ENCODE assay signal across 28 cellular contexts in genomic region chr1:242623118-242623517, GRCh38.
"Had no signal": no experiment of that assay in that cellular context is flagged by ENCODE, and none has a peak within 500 bp of the region (broad histone marks: within the 10 kb centered on the region; RNA-seq: fewer than 3 reads in every experiment).

No MANE protein-coding gene starts in this region.

- H3K9me3 Mint-ChIP-seq: stimulated activated naive CD8-positive, alpha-beta T cell treated with anti-CD3 and anti-CD28 coated beads, Interleukin-15, Interleukin-2, amounts not matched to agents 100 ng/mL and 50 ng/mL, for 24 hours had no signal

- H3K4me3 Mint-ChIP-seq: immature natural killer cell; memory B cell; naive thymus-derived CD4-positive, alpha-beta T cell; natural killer cell treated with Interleukin-12 subunit alpha and Interleukin-12 subunit beta and Interleukin-15 and Interleukin-18, amount 100 ng/mL, for 72 hours; neural progenitor cell; stimulated activated effector memory CD8-positive, alpha-beta T cell treated with anti-CD3 and anti-CD28 coated beads, Interleukin-12 subunit alpha, Interleukin-12 subunit beta, amount 100 ng/mL, for 72 hours; stimulated activated naive CD8-positive, alpha-beta T cell treated with anti-CD3 and anti-CD28 coated beads, Interleukin-15, Interleukin-2, amounts not matched to agents 100 ng/mL and 50 ng/mL, for 24 hours had no signal

- H3K27me3 ChIP-seq: neural progenitor cell, neutrophil, sigmoid colon, spleen, suprapubic skin, tibial artery, upper lobe of right lung had no signal

- H3K79me2 ChIP-seq: parathyroid adenoma had no signal

- H3K27ac ChIP-seq: left ventricle myocardium inferior, neural progenitor cell, neutrophil, parathyroid adenoma, prostate gland, sigmoid colon, spleen, suprapubic skin, thoracic aorta, tibial artery, upper lobe of right lung had no signal

- ATAC-seq: mucosa of descending colon; naive thymus-derived CD4-positive, alpha-beta T cell; natural killer cell treated with Interleukin-12 subunit alpha and Interleukin-12 subunit beta and Interleukin-15 and Interleukin-18, amount 100 ng/mL, for 72 hours; right cardiac atrium; stimulated activated effector memory CD8-positive, alpha-beta T cell treated with anti-CD3 and anti-CD28 coated beads, Interleukin-12 subunit alpha, Interleukin-12 subunit beta, amount 100 ng/mL, for 72 hours; upper lobe of right lung had no signal

- H3K4me3 ChIP-seq: left ventricle myocardium inferior, lung, mucosa of descending colon, neural progenitor cell, prostate gland, sigmoid colon, spleen, suprapubic skin, thoracic aorta, tibial artery, upper lobe of right lung had no signal

- H3K27me3 Mint-ChIP-seq: memory B cell; natural killer cell treated with Interleukin-12 subunit alpha and Interleukin-12 subunit beta and Interleukin-15 and Interleukin-18, amount 100 ng/mL, for 72 hours; stimulated activated naive CD8-positive, alpha-beta T cell treated with anti-CD3 and anti-CD28 coated beads, Interleukin-15, Interleukin-2, amounts not matched to agents 100 ng/mL and 50 ng/mL, for 24 hours had no signal

- H3K36me3 ChIP-seq: left ventricle myocardium inferior, neural progenitor cell, neutrophil, prostate gland, sigmoid colon, spleen, suprapubic skin, thoracic aorta, tibial artery, upper lobe of right lung had no signal

- H3K4me1 Mint-ChIP-seq: immature natural killer cell; memory B cell; naive thymus-derived CD4-positive, alpha-beta T cell; stimulated activated effector memory CD8-positive, alpha-beta T cell treated with anti-CD3 and anti-CD28 coated beads, Interleukin-12 subunit alpha, Interleukin-12 subunit beta, amount 100 ng/mL, for 72 hours had no signal

- H3K4me2 ChIP-seq: neural progenitor cell had no signal

- DNase-seq: immature natural killer cell; islet precursor cell; left ventricle myocardium inferior; midbrain; mucosa of descending colon; naive thymus-derived CD4-positive, alpha-beta T cell; occipital lobe; retina; right cardiac atrium; sigmoid colon; small intestine; spleen; stimulated activated CD4-positive, alpha-beta T cell treated with anti-CD3 and anti-CD28 coated beads, Interleukin-4, amount 100 ng/mL, for 24 hours; stimulated activated naive CD4-positive, alpha-beta T cell; tibial artery; trophoblast cell; upper lobe of right lung had no signal

- H3K27ac Mint-ChIP-seq: immature natural killer cell; memory B cell; naive thymus-derived CD4-positive, alpha-beta T cell; natural killer cell treated with Interleukin-12 subunit alpha and Interleukin-12 subunit beta and Interleukin-15 and Interleukin-18, amount 100 ng/mL, for 72 hours; neural progenitor cell; stimulated activated effector memory CD8-positive, alpha-beta T cell treated with anti-CD3 and anti-CD28 coated beads, Interleukin-12 subunit alpha, Interleukin-12 subunit beta, amount 100 ng/mL, for 72 hours; stimulated activated naive CD8-positive, alpha-beta T cell treated with anti-CD3 and anti-CD28 coated beads, Interleukin-15, Interleukin-2, amounts not matched to agents 100 ng/mL and 50 ng/mL, for 24 hours had no signal

- H2AFZ ChIP-seq: neural progenitor cell, parathyroid adenoma had no signal

- H3K4me1 ChIP-seq: left ventricle myocardium inferior, parathyroid adenoma, prostate gland, sigmoid colon, spleen, suprapubic skin, tibial artery, upper lobe of right lung had no signal

- H3K9me3 ChIP-seq: neutrophil, prostate gland, suprapubic skin, thoracic aorta, tibial artery, upper lobe of right lung had no signal

- H3K36me3 Mint-ChIP-seq: immature natural killer cell; memory B cell; naive thymus-derived CD4-positive, alpha-beta T cell; natural killer cell treated with Interleukin-12 subunit alpha and Interleukin-12 subunit beta and Interleukin-15 and Interleukin-18, amount 100 ng/mL, for 72 hours; neural progenitor cell; stimulated activated effector memory CD8-positive, alpha-beta T cell treated with anti-CD3 and anti-CD28 coated beads, Interleukin-12 subunit alpha, Interleukin-12 subunit beta, amount 100 ng/mL, for 72 hours had no signal
